ENCODE assay signal across 8 cellular contexts in the genomic region with DNA sequence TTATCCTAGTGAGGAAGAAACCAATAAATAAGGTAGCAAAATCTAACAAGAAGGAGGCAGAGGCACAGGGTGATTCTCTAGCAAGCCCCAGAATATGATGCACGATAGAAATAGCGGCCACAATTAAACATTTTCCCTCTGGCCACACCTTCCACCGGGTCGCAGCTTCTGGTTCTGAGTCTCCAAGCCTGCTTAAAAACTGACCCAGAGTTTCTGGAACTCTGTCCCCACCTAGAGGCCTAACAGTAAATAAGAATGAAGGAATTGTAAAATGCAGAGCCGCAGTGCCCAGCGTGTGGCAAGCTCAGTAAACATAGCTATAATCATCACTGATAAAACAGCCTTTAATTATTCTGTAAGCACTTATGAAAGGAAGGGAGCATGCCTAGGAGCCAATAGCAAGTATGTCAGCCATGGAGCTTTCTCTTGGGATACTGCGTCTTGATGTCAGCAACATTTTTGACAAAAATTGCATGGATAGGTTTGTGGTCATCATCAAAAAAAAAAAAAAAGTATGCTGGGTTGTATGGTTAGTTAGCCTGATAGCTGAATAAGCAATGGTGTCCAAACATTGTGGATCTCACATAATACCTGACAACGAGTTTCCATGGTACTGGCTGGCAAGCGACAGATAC.
DNase-seq lines count a peak whose midpoint lies in the region; ATAC-seq and TF ChIP-seq lines count a peak whose summit lies in the region.

No MANE protein-coding gene starts in this region.

- H4K91ac ChIP-seq in mesenchymal stem cell (ENCODE audit: low read length): no peak overlapping the region

- H3K4ac ChIP-seq in mesenchymal stem cell (ENCODE audit: low read depth in 1 of 2, low read length in 2 of 2): no peak overlapping the region

- H3K79me1 ChIP-seq in mesenchymal stem cell (replicated peaks; ENCODE audit: low read length, poor library complexity, severe bottlenecking): no peaks in the 10 kb centered on the region

- intact Hi-C loops in lower leg skin (cut with DNase I; ENCODE audit: low total_unique reads): no loop called here

- H2AFZ ChIP-seq in mesenchymal stem cell (ENCODE audit: low read depth, low read length): no peak overlapping the region

- 79% methylated on average over 3 of the region's 9 CpGs for WGBS in mesenchymal stem cell
- WGBS in lower leg skin, 2 donors: 35% methylated on average over 9 of the region's 9 CpGs

- no peaks in the 10 kb centered on the region for H3K4me1 ChIP-seq in mesenchymal stem cell (ENCODE audit: control insufficient read depth, insufficient read depth, low read depth, low read length)
- H3K4me1 ChIP-seq in effector memory CD4-positive, alpha-beta T cell (ENCODE audit: control insufficient read depth, insufficient read depth, low read length, poor library complexity, severe bottlenecking): no peaks in the 10 kb centered on the region

- H2AK5ac ChIP-seq in mesenchymal stem cell (ENCODE audit: low read length, severe bottlenecking): no peak overlapping the region

- H3K23ac ChIP-seq in mesenchymal stem cell (ENCODE audit: low read length in 2 of 2): no peak overlapping the region

- TF ChIP-seq POLR2A in lower leg skin (IDR thresholded peaks at IDR 0.05): no peak

- no peak overlapping the region for H2BK5ac ChIP-seq in mesenchymal stem cell (ENCODE audit: low read depth, low read length, poor library complexity, severe bottlenecking)

- peak; percentile 11 for DNase-seq in DMS153 (lab: John Stamatoyannopoulos, UW)
- DNase-seq in NCI-H748 (lab: John Stamatoyannopoulos, UW; ENCODE audit: unreplicated experiment): peak; percentile 96
- DNase-seq in cerebellar cortex (ENCODE audit: low spot score): peak; percentile 37
- DNase-seq in mesenchymal stem cell: peak; percentile 14
- DNase-seq in T1000 (lab: John Stamatoyannopoulos, UW): no peak
- DNase-seq in effector memory CD4-positive, alpha-beta T cell: no peak
- DNase-seq in lower leg skin (ENCODE audit: low spot score in 2 of 2): no peak

- peak overlapping the region; percentile 16 for H3K4me2 ChIP-seq in mesenchymal stem cell (ENCODE audit: low read length, poor library complexity, severe bottlenecking)

- no peak overlapping the region for H3K18ac ChIP-seq in mesenchymal stem cell (ENCODE audit: low read depth in 1 of 2, low read length in 2 of 2)

- H2BK12ac ChIP-seq in mesenchymal stem cell (ENCODE audit: low read length in 2 of 2): no peak overlapping the region

- no peak overlapping the region for H2BK15ac ChIP-seq in mesenchymal stem cell (ENCODE audit: low read depth, poor library complexity, severe bottlenecking)

- no peak overlapping the region for H3K27ac ChIP-seq in mesenchymal stem cell (ENCODE audit: low read length, poor library complexity, severe bottlenecking)
- no peak overlapping the region for H3K27ac ChIP-seq in effector memory CD4-positive, alpha-beta T cell (ENCODE audit: insufficient read depth, low read length, poor library complexity, severe bottlenecking)

- H3K4me3 ChIP-seq in mesenchymal stem cell (ENCODE audit: insufficient read depth in 1 of 2, low read depth in 1 of 2, low read length in 2 of 2) (no peak overlapping the region), lower leg skin (ENCODE audit: low read depth, poor library complexity, severe bottlenecking) (no peak overlapping the region)
- H3K4me3 ChIP-seq in effector memory CD4-positive, alpha-beta T cell (ENCODE audit: insufficient read depth, low read depth, low read length, poor library complexity, severe bottlenecking): no peak overlapping the region

- peak; percentile 79 for ATAC-seq in HG02884 (IDR thresholded peaks at IDR 0.05; ENCODE audit: unreplicated experiment)

- H2BK120ac ChIP-seq in mesenchymal stem cell (ENCODE audit: low read depth, low read length): no peak overlapping the region

- no peak for TF ChIP-seq CTCF in lower leg skin (IDR thresholded peaks at IDR 0.05)

- no peak overlapping the region for H4K8ac ChIP-seq in mesenchymal stem cell (ENCODE audit: low read length)

- H3K14ac ChIP-seq in mesenchymal stem cell (ENCODE audit: low read length in 2 of 2): no peak overlapping the region

- no peak overlapping the region for H3K9ac ChIP-seq in mesenchymal stem cell (ENCODE audit: low read length)

- no peaks in the 10 kb centered on the region for H3K9me3 ChIP-seq in mesenchymal stem cell (ENCODE audit: control insufficient read depth, low read length)
- H3K9me3 ChIP-seq in effector memory CD4-positive, alpha-beta T cell (ENCODE audit: control insufficient read depth, low read length): no peaks in the 10 kb centered on the region

- peaks cover 6 to 20% of the 10 kb centered on the region in 2 experiments for H3K27me3 ChIP-seq in mesenchymal stem cell (ENCODE audit: control insufficient read depth in 1 of 2, insufficient read depth in 1 of 2, low read length in 2 of 2)
- no peaks in the 10 kb centered on the region for H3K27me3 ChIP-seq in effector memory CD4-positive, alpha-beta T cell (replicated peaks; ENCODE audit: control insufficient read depth, insufficient read depth, low read length, poor library complexity, severe bottlenecking)

- no peaks in the 10 kb centered on the region for H3K36me3 ChIP-seq in mesenchymal stem cell (ENCODE audit: control insufficient read depth in 1 of 2, insufficient read depth in 2 of 2, low read depth in 1 of 2, low read length in 2 of 2)
- H3K36me3 ChIP-seq in effector memory CD4-positive, alpha-beta T cell (ENCODE audit: control insufficient read depth, insufficient read depth, low read length): no peaks in the 10 kb centered on the region

Comparison
In these comparisons a context has a peak if more than half of its experiments do, and no peak if none do; other contexts are left out.
1. DNase-seq: peak in DMS153 (single experiment), NCI-H748 (single experiment), cerebellar cortex (single experiment) and mesenchymal stem cell (single experiment); none in T1000 (single experiment), effector memory CD4-positive, alpha-beta T cell (0 of 3) and lower leg skin (0 of 2).